Comparison of ENCODE assay signal across 16 cellular contexts in genomic region chr7:16999541-17000266, GRCh38.
DNase-seq lines count a peak whose midpoint lies in the region; ATAC-seq, FAIRE-seq and TF ChIP-seq lines count a peak whose summit lies in the region.
"Had no signal": no experiment of that assay in that cellular context is flagged by ENCODE, and none has a peak within 500 bp of the region (broad histone marks: within the 10 kb centered on the region; RNA-seq: fewer than 3 reads in every experiment).

No MANE protein-coding gene starts in this region.

- no peaks in the 10 kb centered on the region for H4K20me1 ChIP-seq in MM.1S (ENCODE audit: insufficient read depth, low read length)

- CTCF ChIA-PET in activated CD8-positive, alpha-beta T cell treated with anti-CD3 and anti-CD28 coated beads, Interleukin-2, amount 10 ng/mL, durations not matched to agents 7 days and 5 days (lab: Charles Lee): interaction anchor here (1.0 to 1.6 kb wide), 6 partner anchors 9 to 305 kb away, joined by 3 to 7 read pairs (median 4); no protein-coding TSS in a partner anchor

- no peaks in the 10 kb centered on the region for H3K79me2 ChIP-seq in MM.1S (ENCODE audit: low read length)

- peaks cover 27% of the 10 kb centered on the region for H3K9me3 Mint-ChIP-seq in activated CD4-positive, alpha-beta T cell treated with anti-CD3 and anti-CD28 coated beads, Interleukin-2, amount 10 ng/mL, durations not matched to agents 24 days and 14 days
- H3K9me3 Mint-ChIP-seq in activated CD8-positive, alpha-beta T cell treated with anti-CD3 and anti-CD28 coated beads, Interleukin-2, amount 10 ng/mL, durations not matched to agents 7 days and 5 days (ENCODE audit: insufficient read depth): peaks cover 24% of the 10 kb centered on the region
- H3K9me3 Mint-ChIP-seq: HFFc6 had no signal

- WGBS in small intestine, 3 donors: 56 to 74% (median 68%) methylated on average over 1 of the region's 1 CpG

- TF ChIP-seq CTCF in MM.1S (IDR thresholded peaks at IDR 0.05; ENCODE audit: low read length): no peak

- no peaks in the 10 kb centered on the region for H3K9me2 ChIP-seq in MM.1S (replicated peaks; ENCODE audit: insufficient read depth, low read length)

- ATAC-seq in activated CD8-positive, alpha-beta T cell treated with anti-CD3 and anti-CD28 coated beads, Interleukin-2, amount 10 ng/mL, durations not matched to agents 7 days and 5 days: peak; percentile 97
- no peak for ATAC-seq in HG03025 (IDR thresholded peaks at IDR 0.05; ENCODE audit: low FRiP score, unreplicated experiment)

- H3K27me3 Mint-ChIP-seq in activated CD4-positive, alpha-beta T cell treated with anti-CD3 and anti-CD28 coated beads, Interleukin-2, amount 10 ng/mL, durations not matched to agents 24 days and 14 days: peaks cover 6% of the 10 kb centered on the region
- H3K27me3 Mint-ChIP-seq in activated CD8-positive, alpha-beta T cell treated with anti-CD3 and anti-CD28 coated beads, Interleukin-2, amount 10 ng/mL, durations not matched to agents 7 days and 5 days (ENCODE audit: low read depth): peaks cover 3% of the 10 kb centered on the region

- FAIRE-seq in small intestine (lab: Jason Lieb, UNC): no peak

- peaks cover 15% of the 10 kb centered on the region for H3K4me1 Mint-ChIP-seq in activated CD4-positive, alpha-beta T cell treated with anti-CD3 and anti-CD28 coated beads, Interleukin-2, amount 10 ng/mL, durations not matched to agents 24 days and 14 days
- peaks cover 34% of the 10 kb centered on the region for H3K4me1 Mint-ChIP-seq in activated CD8-positive, alpha-beta T cell treated with anti-CD3 and anti-CD28 coated beads, Interleukin-2, amount 10 ng/mL, durations not matched to agents 7 days and 5 days (ENCODE audit: low read depth)

- intact Hi-C loops in activated CD4-positive, alpha-beta T cell treated with anti-CD3 and anti-CD28 coated beads, Interleukin-2, amount 10 ng/mL, durations not matched to agents 24 days and 14 days (cut with micrococcal nuclease): loop anchor here (1.0 to 2.0 kb wide), 4 partner anchors 77 to 300 kb away; no protein-coding TSS in a partner anchor

- no peaks in the 10 kb centered on the region for H3K4me1 ChIP-seq in small intestine (ENCODE audit: control insufficient read depth in 2 of 2, insufficient read depth in 1 of 2, low read depth in 1 of 2, low read length in 1 of 2)
- no peaks in the 10 kb centered on the region for H3K4me1 ChIP-seq in MM.1S (ENCODE audit: low read length)
- H3K4me1 ChIP-seq: breast epithelium had no signal

- peak; percentile 76 for DNase-seq in activated CD4-positive, alpha-beta T cell treated with anti-CD3 and anti-CD28 coated beads, Interleukin-2, amount 10 ng/mL, durations not matched to agents 24 days and 14 days
- no peak for DNase-seq in activated CD4-positive, alpha-beta T cell treated with anti-CD3 and anti-CD28 coated beads, Interleukin-2, amount 50 U/mL, for 48 hours
- DNase-seq in MV-4-11 (lab: John Stamatoyannopoulos, UW) (peak; percentile 88), small intestine (peak; percentile 34), MM.1S (no peak), hypothalamus (lab: John Stamatoyannopoulos, UW) (no peak)
- DNase-seq in activated CD8-positive, alpha-beta T cell treated with anti-CD3 and anti-CD28 coated beads, Interleukin-2, amount 10 ng/mL, durations not matched to agents 7 days and 5 days: peak; percentile 58
- DNase-seq: activated CD4-positive, alpha-beta T cell treated with anti-CD3 and anti-CD28 coated beads for 1 hour; activated gamma-delta T cell treated with Interleukin-2 at 50 U/mL for 16 hours; HFFc6; hippocampal formation; NCI-H2029; NCI-H524 treated with DMSO at 0.1 percent for 48 hours had no signal

- H2AFZ ChIP-seq in MM.1S (ENCODE audit: low read length): no peak overlapping the region

- no peaks in the 10 kb centered on the region for H3K9me3 ChIP-seq in small intestine (ENCODE audit: control insufficient read depth, low read depth)
- no peaks in the 10 kb centered on the region for H3K9me3 ChIP-seq in MM.1S (replicated peaks; ENCODE audit: insufficient read depth, low read length)
- H3K9me3 ChIP-seq: breast epithelium had no signal

- peak overlapping the region; percentile 63 for H3K4me3 Mint-ChIP-seq in activated CD4-positive, alpha-beta T cell treated with anti-CD3 and anti-CD28 coated beads, Interleukin-2, amount 10 ng/mL, durations not matched to agents 24 days and 14 days
- H3K4me3 Mint-ChIP-seq in activated CD8-positive, alpha-beta T cell treated with anti-CD3 and anti-CD28 coated beads, Interleukin-2, amount 10 ng/mL, durations not matched to agents 7 days and 5 days: peak overlapping the region; percentile 65
- H3K4me3 Mint-ChIP-seq: HFFc6 had no signal

- no peak overlapping the region for H3K9ac ChIP-seq in MM.1S (ENCODE audit: low read length)

- H3K4me3 ChIP-seq in small intestine (ENCODE audit: low read depth in 1 of 2, low read length in 2 of 2): no peak overlapping the region
- no peak overlapping the region for H3K4me3 ChIP-seq in MM.1S (ENCODE audit: low read length)
- H3K4me3 ChIP-seq: breast epithelium had no signal

- H3K27ac Mint-ChIP-seq in activated CD4-positive, alpha-beta T cell treated with anti-CD3 and anti-CD28 coated beads, Interleukin-2, amount 10 ng/mL, durations not matched to agents 24 days and 14 days: peak overlapping the region; percentile 84
- peak overlapping the region; percentile 94 for H3K27ac Mint-ChIP-seq in activated CD8-positive, alpha-beta T cell treated with anti-CD3 and anti-CD28 coated beads, Interleukin-2, amount 10 ng/mL, durations not matched to agents 7 days and 5 days
- H3K27ac Mint-ChIP-seq: HFFc6 had no signal

- H3K36me3 Mint-ChIP-seq in activated CD4-positive, alpha-beta T cell treated with anti-CD3 and anti-CD28 coated beads, Interleukin-2, amount 10 ng/mL, durations not matched to agents 24 days and 14 days (ENCODE audit: low read depth): peaks cover 13% of the 10 kb centered on the region
- H3K36me3 Mint-ChIP-seq in activated CD8-positive, alpha-beta T cell treated with anti-CD3 and anti-CD28 coated beads, Interleukin-2, amount 10 ng/mL, durations not matched to agents 7 days and 5 days (ENCODE audit: low read depth): peaks cover 52% of the 10 kb centered on the region

- no peak overlapping the region for H3K4me2 ChIP-seq in MM.1S (ENCODE audit: low read depth, low read length)

- H3F3A ChIP-seq in MM.1S (ENCODE audit: insufficient read depth, low read length): no peaks in the 10 kb centered on the region

- POLR2A ChIA-PET in activated CD8-positive, alpha-beta T cell treated with anti-CD3 and anti-CD28 coated beads, Interleukin-2, amount 10 ng/mL, durations not matched to agents 7 days and 5 days (lab: Charles Lee): interaction anchor here (0.7 to 1.3 kb wide), 2 partner anchors 298 to 299 kb away, joined by 3 to 4 read pairs; partner anchors contain the start of gene AHR

- H3K27ac ChIP-seq in small intestine (ENCODE audit: low read depth in 1 of 2, low read length in 1 of 2) (no peak overlapping the region), MM.1S (ENCODE audit: low read length) (no peak overlapping the region)
- H3K27ac ChIP-seq: breast epithelium, HL-60 had no signal

- H3K27me3 ChIP-seq in small intestine (ENCODE audit: control insufficient read depth in 2 of 2, insufficient read depth in 2 of 2, low read length in 2 of 2) (no peaks in the 10 kb centered on the region), MM.1S (replicated peaks; ENCODE audit: insufficient read depth, low read length) (no peaks in the 10 kb centered on the region)
- H3K27me3 ChIP-seq: breast epithelium had no signal

- H3K36me3 ChIP-seq in small intestine (ENCODE audit: control insufficient read depth in 2 of 2, insufficient read depth in 2 of 2, low read length in 2 of 2) (no peaks in the 10 kb centered on the region), MM.1S (replicated peaks; ENCODE audit: insufficient read depth, low read length) (no peaks in the 10 kb centered on the region)
- H3K36me3 ChIP-seq: breast epithelium had no signal

Comparison
In these comparisons a context has a peak if more than half of its experiments do, and no peak if none do; other contexts are left out.
1. DNase-seq: peak in activated CD4-positive, alpha-beta T cell treated with anti-CD3 and anti-CD28 coated beads, Interleukin-2, amount 10 ng/mL, durations not matched to agents 24 days and 14 days (single experiment), MV-4-11 (single experiment), activated CD8-positive, alpha-beta T cell treated with anti-CD3 and anti-CD28 coated beads, Interleukin-2, amount 10 ng/mL, durations not matched to agents 7 days and 5 days (single experiment) and small intestine (single experiment); none in activated CD4-positive, alpha-beta T cell treated with anti-CD3 and anti-CD28 coated beads, Interleukin-2, amount 50 U/mL, for 48 hours (0 of 2), MM.1S (single experiment) and hypothalamus (0 of 51).